ENCODE assay signal across 20 cellular contexts in genomic region chr2:233026211-233026813, GRCh38. TPM values are rescaled to one million over a fixed set of nuclear protein-coding genes. Genes with fewer than 3 reads are reported as not detected.
DNase-seq lines count a peak whose midpoint lies in the region; FAIRE-seq and TF ChIP-seq lines count a peak whose summit lies in the region.
"Had no signal": no experiment of that assay in that cellular context is flagged by ENCODE, and none has a peak within 500 bp of the region (broad histone marks: within the 10 kb centered on the region; RNA-seq: fewer than 3 reads in every experiment).

No MANE protein-coding gene starts in this region.

- H3K36me3 ChIP-seq in mammary epithelial cell (ENCODE audit: insufficient read depth, low read length) (no peaks in the 10 kb centered on the region), keratinocyte (ENCODE audit: control insufficient read depth in 2 of 2, extremely low read depth in 1 of 2, insufficient read depth in 2 of 2, low read length in 2 of 2) (no peaks in the 10 kb centered on the region), esophagus squamous epithelium (no peaks in the 10 kb centered on the region)
- H3K36me3 ChIP-seq: BLaER1 treated with 17β-estradiol and CSF1 and Interleukin-3, amounts not matched to agents 10 nM and 100 nM; pancreas; thyroid gland had no signal

- H3K9me3 Mint-ChIP-seq in activated CD4-positive, alpha-beta T cell treated with anti-CD3 and anti-CD28 coated beads, Interleukin-2, amount 10 ng/mL, durations not matched to agents 7 days and 5 days = no peaks in the 10 kb centered on the region
- H3K9me3 Mint-ChIP-seq: activated CD4-positive, alpha-beta memory T cell treated with anti-CD3 and anti-CD28 coated beads, Interleukin-2, amount 10 ng/mL, durations not matched to agents 7 days and 5 days had no signal

- H3K9me1 ChIP-seq in keratinocyte (ENCODE audit: control insufficient read depth, extremely low read depth, insufficient read depth, low read length) = no peaks in the 10 kb centered on the region

- H3K27ac Mint-ChIP-seq in activated CD4-positive, alpha-beta T cell treated with anti-CD3 and anti-CD28 coated beads, Interleukin-2, amount 10 ng/mL, durations not matched to agents 7 days and 5 days = no peak overlapping the region
- H3K27ac Mint-ChIP-seq: activated CD4-positive, alpha-beta memory T cell treated with anti-CD3 and anti-CD28 coated beads, Interleukin-2, amount 10 ng/mL, durations not matched to agents 7 days and 5 days had no signal

- no peak overlapping the region for H3K4me3 ChIP-seq in AG10803 (ENCODE audit: low read length)
- no peak overlapping the region for H3K4me3 ChIP-seq in mammary epithelial cell (replicated peaks in 1 of 3; ENCODE audit: insufficient read depth in 1 of 3, low read depth in 2 of 3, low read length in 3 of 3)
- no peak overlapping the region for H3K4me3 ChIP-seq in keratinocyte (ENCODE audit: control insufficient read depth in 2 of 3, extremely low read depth in 1 of 3, insufficient read depth in 2 of 3, low read depth in 1 of 3, low read length in 3 of 3)
- no peak overlapping the region for H3K4me3 ChIP-seq in esophagus squamous epithelium
- H3K4me3 ChIP-seq: BLaER1 treated with 17β-estradiol and CSF1 and Interleukin-3, amounts not matched to agents 10 nM and 100 nM; pancreas; thyroid gland had no signal

- TF ChIP-seq POLR2A in esophagus squamous epithelium (IDR thresholded peaks at IDR 0.05) = no peak

- H3K79me2 ChIP-seq in mammary epithelial cell (ENCODE audit: insufficient read depth, low read length) (no peaks in the 10 kb centered on the region), keratinocyte (ENCODE audit: control insufficient read depth, insufficient read depth, low read length) (no peaks in the 10 kb centered on the region)

- WGBS in mammary epithelial cell (ENCODE audit: low coverage, missing lambda C conversion rate) = 3% methylated on average over 4 of the region's 4 CpGs
- WGBS in esophagus squamous epithelium, 2 donors = 33 to 50% methylated on average over 3 to 4 of the region's 4 CpGs

- H3K27ac ChIP-seq in mammary epithelial cell (ENCODE audit: insufficient read depth, low read depth, low read length) (peak overlapping the region; percentile 22), keratinocyte (ENCODE audit: control insufficient read depth, insufficient read depth, low read length) (no peak overlapping the region), esophagus squamous epithelium (no peak overlapping the region)
- H3K27ac ChIP-seq: BLaER1 treated with 17β-estradiol and CSF1 and Interleukin-3, amounts not matched to agents 10 nM and 100 nM; KMS-11; pancreas; thyroid gland had no signal

- FAIRE-seq in HTR-8/SVneo (lab: Jason Lieb, UNC) (peak; percentile 68), keratinocyte (lab: Jason Lieb, UNC) (peak; percentile 95)
- FAIRE-seq: endothelial cell of umbilical vein, pancreas had no signal

- no peak overlapping the region for H3K9ac ChIP-seq in mammary epithelial cell (ENCODE audit: insufficient read depth, low read length)
- H3K9ac ChIP-seq in keratinocyte (ENCODE audit: control insufficient read depth, extremely low read depth, insufficient read depth, low read length) = no peak overlapping the region
- H3K9ac ChIP-seq: BLaER1 treated with 17β-estradiol and CSF1 and Interleukin-3, amounts not matched to agents 10 nM and 100 nM; KMS-11 had no signal

- H3K4me1 Mint-ChIP-seq in activated CD4-positive, alpha-beta T cell treated with anti-CD3 and anti-CD28 coated beads, Interleukin-2, amount 10 ng/mL, durations not matched to agents 7 days and 5 days = no peaks in the 10 kb centered on the region
- H3K4me1 Mint-ChIP-seq: activated CD4-positive, alpha-beta memory T cell treated with anti-CD3 and anti-CD28 coated beads, Interleukin-2, amount 10 ng/mL, durations not matched to agents 7 days and 5 days had no signal

- H3K4me1 ChIP-seq in mammary epithelial cell (ENCODE audit: insufficient read depth, low read length) (peaks cover 15% of the 10 kb centered on the region), keratinocyte (ENCODE audit: control insufficient read depth, extremely low read depth, insufficient read depth, low read length) (peaks cover 13% of the 10 kb centered on the region), esophagus squamous epithelium (peaks cover 0 to 6% (median 0%) of the 10 kb centered on the region in 3 donors)
- H3K4me1 ChIP-seq: BLaER1 treated with 17β-estradiol and CSF1 and Interleukin-3, amounts not matched to agents 10 nM and 100 nM; pancreas; thyroid gland had no signal

- H3K9me3 ChIP-seq in mammary epithelial cell (replicated peaks; ENCODE audit: insufficient read depth, low read length) (no peaks in the 10 kb centered on the region), keratinocyte (ENCODE audit: control insufficient read depth, low read depth, low read length) (no peaks in the 10 kb centered on the region), esophagus squamous epithelium (no peaks in the 10 kb centered on the region)
- H3K9me3 ChIP-seq: BLaER1 treated with 17β-estradiol and CSF1 and Interleukin-3, amounts not matched to agents 10 nM and 100 nM; pancreas; thyroid gland had no signal

- no TSS peak for BruUV-seq in mammary epithelial cell (replicated peaks; lab: Mats Ljungman, UMichigan)

- no peaks in the 10 kb centered on the region for H4K20me1 ChIP-seq in mammary epithelial cell (ENCODE audit: insufficient read depth, low read length)
- H4K20me1 ChIP-seq in keratinocyte (ENCODE audit: control insufficient read depth, extremely low read depth, insufficient read depth, low read length) = no peaks in the 10 kb centered on the region
- H4K20me1 ChIP-seq: BLaER1 treated with 17β-estradiol and CSF1 and Interleukin-3, amounts not matched to agents 10 nM and 100 nM had no signal

- H3K4me2 ChIP-seq in mammary epithelial cell (ENCODE audit: insufficient read depth, low read depth, low read length) (peak overlapping the region; percentile 28), keratinocyte (ENCODE audit: control insufficient read depth, extremely low read depth, insufficient read depth, low read depth, low read length) (peak overlapping the region; percentile 50)
- H3K4me2 ChIP-seq: BLaER1 treated with 17β-estradiol and CSF1 and Interleukin-3, amounts not matched to agents 10 nM and 100 nM; KMS-11 had no signal

- no peaks in the 10 kb centered on the region for H3K36me3 Mint-ChIP-seq in activated CD4-positive, alpha-beta T cell treated with anti-CD3 and anti-CD28 coated beads, Interleukin-2, amount 10 ng/mL, durations not matched to agents 7 days and 5 days (ENCODE audit: low read depth)

- POLR2A ChIA-PET in activated CD4-positive, alpha-beta T cell treated with anti-CD3 and anti-CD28 coated beads, Interleukin-2, amount 10 ng/mL, durations not matched to agents 7 days and 5 days (lab: Charles Lee) = no interaction called here

- intact Hi-C loops in mammary epithelial cell (cut with micrococcal nuclease) (loop anchor here (10.0 kb wide), 1 partner anchor 422 kb away; no protein-coding TSS in a partner anchor), esophagus squamous epithelium (cut with DNase I) (no loop called here)

- dilution Hi-C loops in mammary epithelial cell (cut with HindIII; ENCODE audit: low sequenced_read_pairs) (no loop called here), keratinocyte (cut with MboI; ENCODE audit: extremely low pct_ligation_motif_present, low sequenced_read_pairs) (no loop called here)

- H3K27me3 Mint-ChIP-seq in activated CD4-positive, alpha-beta T cell treated with anti-CD3 and anti-CD28 coated beads, Interleukin-2, amount 10 ng/mL, durations not matched to agents 7 days and 5 days = no peaks in the 10 kb centered on the region

- TF ChIP-seq CTCF in AG10803 (conservative IDR thresholded peaks at IDR 0.05; ENCODE audit: low read length) (no peak), mammary epithelial cell (conservative IDR thresholded peaks at IDR 0.05 in 1 of 2, IDR thresholded peaks at IDR 0.05 in 1 of 2; ENCODE audit: extremely low read depth in 1 of 2, insufficient read depth in 1 of 2, low read depth in 1 of 2, low read length in 2 of 2) (no peak), keratinocyte (optimal IDR thresholded peaks at IDR 0.05 in 1 of 3, IDR thresholded peaks at IDR 0.05 in 1 of 3, conservative IDR thresholded peaks at IDR 0.05 in 1 of 3; ENCODE audit: extremely low read depth in 1 of 3, insufficient read depth in 2 of 3, low read length in 3 of 3) (no peak), esophagus squamous epithelium (IDR thresholded peaks at IDR 0.05) (no peak)

- CTCF ChIA-PET in mammary epithelial cell (lab: Charles Lee; ENCODE audit: low non-redundant PET) = no interaction called here
- CTCF ChIA-PET in activated CD4-positive, alpha-beta T cell treated with anti-CD3 and anti-CD28 coated beads, Interleukin-2, amount 10 ng/mL, durations not matched to agents 7 days and 5 days (lab: Charles Lee) = interaction anchor here (0.6 kb wide), 1 partner anchor 236 kb away, joined by 3 read pairs; no protein-coding TSS in a partner anchor

- H3K27me3 ChIP-seq in mammary epithelial cell (ENCODE audit: insufficient read depth, low read length) (no peaks in the 10 kb centered on the region), keratinocyte (ENCODE audit: control insufficient read depth, extremely low read depth, insufficient read depth, low read length) (no peaks in the 10 kb centered on the region), esophagus squamous epithelium (no peaks in the 10 kb centered on the region)
- H3K27me3 ChIP-seq: BLaER1 treated with 17β-estradiol and CSF1 and Interleukin-3, amounts not matched to agents 10 nM and 100 nM; pancreas; thyroid gland had no signal

- in situ Hi-C loops in mammary epithelial cell (cut with MboI; ENCODE audit: low sequenced_read_pairs in 2 of 2) = loop anchor here in 1 of 2 donors (25.0 kb wide), 1 partner anchor 139 kb away; no protein-coding TSS in a partner anchor

- H3K4me3 Mint-ChIP-seq in activated CD4-positive, alpha-beta T cell treated with anti-CD3 and anti-CD28 coated beads, Interleukin-2, amount 10 ng/mL, durations not matched to agents 7 days and 5 days = no peak overlapping the region
- H3K4me3 Mint-ChIP-seq: activated CD4-positive, alpha-beta memory T cell treated with anti-CD3 and anti-CD28 coated beads, Interleukin-2, amount 10 ng/mL, durations not matched to agents 7 days and 5 days had no signal

- DNase-seq in AG10803 (ENCODE audit: low read depth) (peak; percentile 82), HTR-8/SVneo (ENCODE audit: insufficient read length, low spot score) (peak; percentile 41), mammary epithelial cell (peak; percentile 73), keratinocyte (ENCODE audit: low read depth, low spot score) (no peak), cortex of kidney (lab: John Stamatoyannopoulos, UW) (no peak), esophagus squamous epithelium (lab: John Stamatoyannopoulos, UW) (no peak), KG1 (lab: John Stamatoyannopoulos, UW) (no peak)
- DNase-seq in activated CD4-positive, alpha-beta T cell treated with anti-CD3 and anti-CD28 coated beads, Interleukin-2, amount 10 ng/mL, durations not matched to agents 7 days and 5 days = no peak
- DNase-seq: activated CD4-positive, alpha-beta memory T cell treated with anti-CD3 and anti-CD28 coated beads, Interleukin-2, amount 10 ng/mL, durations not matched to agents 7 days and 5 days; caudate nucleus; GOT3; midbrain; NCI-H187 treated with DMSO at 0.1 percent for 48 hours; NCI-H748 treated with DMSO at 0.1 percent for 48 hours; pancreas; thyroid gland had no signal

- H2AFZ ChIP-seq in mammary epithelial cell (ENCODE audit: low read depth, low read length) (peak overlapping the region; percentile 64), keratinocyte (ENCODE audit: control insufficient read depth, low read length) (no peak overlapping the region)

RNA-seq across cellular contexts. Expression of gene NEU2, which starts 6.2 kb away (rescaled TPM):
- not detected for total RNA-seq in mammary epithelial cell
- not detected for polyA plus RNA-seq in mammary epithelial cell
- not detected for polyA minus RNA-seq in mammary epithelial cell
- not detected in 3 replicates for polyA plus RNA-seq in keratinocyte
- not detected for polyA plus RNA-seq in keratinocyte (2011; ENCODE audit: low read depth)
- not detected in 2 replicates for polyA plus RNA-seq in keratinocyte (2011; cell fraction: cytosol; rRNA removed)
- polyA plus RNA-seq in keratinocyte (2011; cell fraction: nucleus; rRNA removed) = not detected in 2 replicates
- 0.34 TPM in 1 of 2 replicates, not detected in the other for polyA plus RNA-seq in keratinocyte (2012; ENCODE audit: low replicate concordance)
- not detected in 3 replicates for polyA minus RNA-seq in keratinocyte
- polyA minus RNA-seq in keratinocyte (2011; cell fraction: cytosol; rRNA and poly(A)+ RNA removed) = not detected
- polyA minus RNA-seq in keratinocyte (2011; cell fraction: nucleus; rRNA and poly(A)+ RNA removed) = not detected in 2 replicates
- total RNA-seq in esophagus squamous epithelium = not detected
- total RNA-seq in activated CD4-positive, alpha-beta T cell treated with anti-CD3 and anti-CD28 coated beads, Interleukin-2, amount 10 ng/mL, durations not matched to agents 7 days and 5 days = not detected
- total RNA-seq: activated CD4-positive, alpha-beta memory T cell treated with anti-CD3 and anti-CD28 coated beads, Interleukin-2, amount 10 ng/mL, durations not matched to agents 7 days and 5 days; endothelial cell of umbilical vein; pancreas; Right ventricle myocardium inferior; thyroid gland had no signal
- polyA plus RNA-seq: endothelial cell of umbilical vein, pancreas had no signal

RNA-seq across cellular contexts. Expression of gene NGEF, which starts 13.3 kb away (rescaled TPM):
- total RNA-seq in mammary epithelial cell (1 to 10 TPM; 1.8 to 4.6 TPM), esophagus squamous epithelium (10 to 100 TPM in 1 of 4 donors, 1 to 10 TPM in 3; 4.0 to 16.5 (median 6.2) TPM)
- polyA plus RNA-seq in mammary epithelial cell (0.71 TPM), keratinocyte (0.03 to 0.17 TPM (median 0.13 TPM) in 3 replicates)
- polyA minus RNA-seq in mammary epithelial cell (0.16 TPM), keratinocyte (0.40 TPM in 1 of 3 replicates, not detected in the others)
- 0.89 TPM for polyA plus RNA-seq in keratinocyte (2011; ENCODE audit: low read depth)
- 0.08 TPM in 1 of 2 replicates, not detected in the other for polyA plus RNA-seq in keratinocyte (2011; cell fraction: cytosol; rRNA removed)
- not detected in 2 replicates for polyA plus RNA-seq in keratinocyte (2011; cell fraction: nucleus; rRNA removed)
- 0.13 and 1.0 TPM in 2 replicates for polyA plus RNA-seq in keratinocyte (2012; ENCODE audit: low replicate concordance)
- polyA minus RNA-seq in keratinocyte (2011; cell fraction: cytosol; rRNA and poly(A)+ RNA removed) = not detected
- polyA minus RNA-seq in keratinocyte (2011; cell fraction: nucleus; rRNA and poly(A)+ RNA removed) = not detected in 2 replicates
- not detected for total RNA-seq in activated CD4-positive, alpha-beta T cell treated with anti-CD3 and anti-CD28 coated beads, Interleukin-2, amount 10 ng/mL, durations not matched to agents 7 days and 5 days

RNA-seq across cellular contexts. Expression of gene INPP5D, which starts 33.8 kb away (rescaled TPM):
- total RNA-seq in mammary epithelial cell (10 to 100 TPM; 57.7 to 80.4 TPM), esophagus squamous epithelium (10 to 100 TPM in 2 of 4 donors, 1 to 10 TPM in 2; 2.2 to 36.0 (median 10.2) TPM)
- polyA plus RNA-seq in mammary epithelial cell (27.5 TPM), keratinocyte (7.5 to 11.2 TPM (median 10.4 TPM) in 3 replicates)
- polyA minus RNA-seq in mammary epithelial cell (144 TPM), keratinocyte (21.8 to 37.0 TPM (median 29.1 TPM) in 3 replicates)
- 56.1 TPM for polyA plus RNA-seq in keratinocyte (2011; ENCODE audit: low read depth)
- polyA plus RNA-seq in keratinocyte (2011; cell fraction: cytosol; rRNA removed) = 18.9 and 23.5 TPM in 2 replicates
- 37.2 and 51.5 TPM in 2 replicates for polyA plus RNA-seq in keratinocyte (2011; cell fraction: nucleus; rRNA removed)
- 20.6 and 45.9 TPM in 2 replicates for polyA plus RNA-seq in keratinocyte (2012; ENCODE audit: low replicate concordance)
- polyA minus RNA-seq in keratinocyte (2011; cell fraction: cytosol; rRNA and poly(A)+ RNA removed) = 11.5 TPM
- polyA minus RNA-seq in keratinocyte (2011; cell fraction: nucleus; rRNA and poly(A)+ RNA removed) = 22.5 and 28.2 TPM in 2 replicates
- total RNA-seq in activated CD4-positive, alpha-beta T cell treated with anti-CD3 and anti-CD28 coated beads, Interleukin-2, amount 10 ng/mL, durations not matched to agents 7 days and 5 days = 100 to 1,000 TPM; 121 to 138 TPM

Comparison
In these comparisons a context has a peak if more than half of its experiments do, and no peak if none do; other contexts are left out.
1. DNase-seq: peak in AG10803 (single experiment), HTR-8/SVneo (single experiment) and mammary epithelial cell (single experiment); none in keratinocyte (single experiment), cortex of kidney (single experiment), esophagus squamous epithelium (single experiment), KG1 (single experiment) and activated CD4-positive, alpha-beta T cell treated with anti-CD3 and anti-CD28 coated beads, Interleukin-2, amount 10 ng/mL, durations not matched to agents 7 days and 5 days (single experiment).